ENCODE assay signal across 22 cellular contexts in genomic region chr18:11392974-11393373, GRCh38.
"Had no signal": no experiment of that assay in that cellular context is flagged by ENCODE, and none has a peak within 500 bp of the region (broad histone marks: within the 10 kb centered on the region; RNA-seq: fewer than 3 reads in every experiment).

No MANE protein-coding gene starts in this region.

- H3K9me3 Mint-ChIP-seq: activated CD4-positive, alpha-beta memory T cell treated with anti-CD3 and anti-CD28 coated beads, Interleukin-2, amount 10 ng/mL, durations not matched to agents 7 days and 5 days; activated CD4-positive, alpha-beta T cell treated with anti-CD3 and anti-CD28 coated beads, Interleukin-2, amount 10 ng/mL, durations not matched to agents 24 days and 14 days; activated naive CD4-positive, alpha-beta T cell treated with anti-CD3 and anti-CD28 coated beads for 36 hours; activated T-cell treated with anti-CD3 and anti-CD28 coated beads, Interleukin-2, amount 50 U/mL, for 72 hours; neural crest cell; stimulated activated effector memory CD8-positive, alpha-beta T cell treated with anti-CD3 and anti-CD28 coated beads, Interleukin-12 subunit alpha, Interleukin-12 subunit beta, amount 100 ng/mL, for 72 hours; T-helper 1 cell treated with Interleukin-12 subunit alpha and Interleukin-12 subunit beta and Interleukin-4 antibody, amounts not matched to agents 30 μg/mL and 1 μg/mL, for 36 hours had no signal

- H3K27ac Mint-ChIP-seq: activated CD4-positive, alpha-beta memory T cell treated with anti-CD3 and anti-CD28 coated beads, Interleukin-2, amount 10 ng/mL, durations not matched to agents 7 days and 5 days; activated CD4-positive, alpha-beta T cell treated with anti-CD3 and anti-CD28 coated beads, Interleukin-2, amount 10 ng/mL, durations not matched to agents 24 days and 14 days; activated naive CD4-positive, alpha-beta T cell treated with anti-CD3 and anti-CD28 coated beads for 36 hours; activated naive CD8-positive, alpha-beta T cell treated with anti-CD3 and anti-CD28 coated beads, Interleukin-2, amount 10 ng/mL, durations not matched to agents 7 days and 5 days; activated T-cell treated with anti-CD3 and anti-CD28 coated beads, Interleukin-2, amount 50 U/mL, for 72 hours; stimulated activated effector memory CD8-positive, alpha-beta T cell treated with anti-CD3 and anti-CD28 coated beads, Interleukin-12 subunit alpha, Interleukin-12 subunit beta, amount 100 ng/mL, for 72 hours; T-helper 1 cell treated with Interleukin-12 subunit alpha and Interleukin-12 subunit beta and Interleukin-4 antibody, amounts not matched to agents 30 μg/mL and 1 μg/mL, for 36 hours had no signal

- H3K9me3 ChIP-seq: stomach, transverse colon had no signal

- H2AFZ ChIP-seq: parathyroid adenoma had no signal

- DNase-seq: activated CD4-positive, alpha-beta memory T cell treated with anti-CD3 and anti-CD28 coated beads, Interleukin-2, amount 10 ng/mL, durations not matched to agents 7 days and 5 days; activated CD4-positive, alpha-beta T cell treated with anti-CD3 and anti-CD28 coated beads, Interleukin-2, amount 10 ng/mL, durations not matched to agents 24 days and 14 days; activated effector memory CD4-positive, alpha-beta T cell treated with Interleukin-2 at 50 U/mL for 16 hours; activated naive CD4-positive, alpha-beta T cell treated with anti-CD3 and anti-CD28 coated beads for 36 hours; activated naive CD8-positive, alpha-beta T cell treated with anti-CD3 and anti-CD28 coated beads, Interleukin-2, amount 10 ng/mL, durations not matched to agents 7 days and 5 days; activated T-cell treated with anti-CD3 and anti-CD28 coated beads, Interleukin-2, amount 50 U/mL, for 72 hours; amniotic stem cell; effector CD4-positive, alpha-beta T cell; foreskin fibroblast; kidney; mammary epithelial cell; mucosa of descending colon; stimulated activated CD4-positive, alpha-beta T cell treated with anti-CD3 and anti-CD28 coated beads, Interleukin-2, amount 100 ng/mL, for 24 hours; stomach; T1000; transverse colon had no signal

- H3K4me1 Mint-ChIP-seq: activated CD4-positive, alpha-beta memory T cell treated with anti-CD3 and anti-CD28 coated beads, Interleukin-2, amount 10 ng/mL, durations not matched to agents 7 days and 5 days; activated CD4-positive, alpha-beta T cell treated with anti-CD3 and anti-CD28 coated beads, Interleukin-2, amount 10 ng/mL, durations not matched to agents 24 days and 14 days; activated naive CD8-positive, alpha-beta T cell treated with anti-CD3 and anti-CD28 coated beads, Interleukin-2, amount 10 ng/mL, durations not matched to agents 7 days and 5 days; stimulated activated effector memory CD8-positive, alpha-beta T cell treated with anti-CD3 and anti-CD28 coated beads, Interleukin-12 subunit alpha, Interleukin-12 subunit beta, amount 100 ng/mL, for 72 hours had no signal

- ATAC-seq: activated T-cell treated with anti-CD3 and anti-CD28 coated beads, Interleukin-2, amount 50 U/mL, for 72 hours; mucosa of descending colon; stimulated activated effector memory CD8-positive, alpha-beta T cell treated with anti-CD3 and anti-CD28 coated beads, Interleukin-12 subunit alpha, Interleukin-12 subunit beta, amount 100 ng/mL, for 72 hours had no signal

- H3K4me1 ChIP-seq: parathyroid adenoma, stomach, transverse colon had no signal

- H3K36me3 Mint-ChIP-seq: activated naive CD8-positive, alpha-beta T cell treated with anti-CD3 and anti-CD28 coated beads, Interleukin-2, amount 10 ng/mL, durations not matched to agents 7 days and 5 days; stimulated activated effector memory CD8-positive, alpha-beta T cell treated with anti-CD3 and anti-CD28 coated beads, Interleukin-12 subunit alpha, Interleukin-12 subunit beta, amount 100 ng/mL, for 72 hours had no signal

- H3K36me3 ChIP-seq: stomach, transverse colon had no signal

- H3K4me3 ChIP-seq: mucosa of descending colon, skin epidermis, stomach, transverse colon had no signal

- H3K27me3 ChIP-seq: stomach, transverse colon had no signal

- H3K4me3 Mint-ChIP-seq: activated CD4-positive, alpha-beta memory T cell treated with anti-CD3 and anti-CD28 coated beads, Interleukin-2, amount 10 ng/mL, durations not matched to agents 7 days and 5 days; activated CD4-positive, alpha-beta T cell treated with anti-CD3 and anti-CD28 coated beads, Interleukin-2, amount 10 ng/mL, durations not matched to agents 24 days and 14 days; activated naive CD4-positive, alpha-beta T cell treated with anti-CD3 and anti-CD28 coated beads for 36 hours; activated naive CD8-positive, alpha-beta T cell treated with anti-CD3 and anti-CD28 coated beads, Interleukin-2, amount 10 ng/mL, durations not matched to agents 7 days and 5 days; activated T-cell treated with anti-CD3 and anti-CD28 coated beads, Interleukin-2, amount 50 U/mL, for 72 hours; stimulated activated effector memory CD8-positive, alpha-beta T cell treated with anti-CD3 and anti-CD28 coated beads, Interleukin-12 subunit alpha, Interleukin-12 subunit beta, amount 100 ng/mL, for 72 hours; T-helper 1 cell treated with Interleukin-12 subunit alpha and Interleukin-12 subunit beta and Interleukin-4 antibody, amounts not matched to agents 30 μg/mL and 1 μg/mL, for 36 hours had no signal

- H3K27ac ChIP-seq: parathyroid adenoma, skin epidermis, stomach, transverse colon had no signal

- H3K9ac ChIP-seq: parathyroid adenoma had no signal

- H3K27me3 Mint-ChIP-seq: activated CD4-positive, alpha-beta T cell treated with anti-CD3 and anti-CD28 coated beads, Interleukin-2, amount 10 ng/mL, durations not matched to agents 24 days and 14 days had no signal

- FAIRE-seq: kidney, urothelium cell line had no signal

- H3K79me2 ChIP-seq: parathyroid adenoma had no signal
